12 cellular contexts compared by ENCODE assay signal in the genomic region with DNA sequence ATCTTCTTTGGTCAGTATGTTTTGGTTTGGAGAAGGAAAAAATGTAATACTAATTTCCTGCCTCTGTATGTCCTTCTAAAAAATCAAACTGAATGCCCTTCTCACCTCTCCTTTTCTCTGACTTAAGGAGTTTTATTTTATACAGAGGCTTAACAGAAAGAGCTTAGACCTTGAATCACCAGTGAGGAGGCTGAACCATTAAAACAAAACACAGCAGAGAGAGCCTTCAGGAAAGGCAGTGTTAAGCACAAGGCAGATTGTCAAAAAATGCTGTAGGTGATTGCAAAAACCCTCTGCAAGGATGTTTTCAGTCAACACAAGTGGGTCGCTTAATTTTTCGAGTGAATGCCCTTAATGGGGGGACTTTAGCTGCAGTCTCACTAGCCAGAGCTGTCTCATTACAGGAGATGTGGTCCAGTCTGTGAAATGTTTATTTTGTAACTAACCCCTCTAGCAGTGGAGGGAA.
DNase-seq lines count a peak whose midpoint lies in the region; ATAC-seq and TF ChIP-seq lines count a peak whose summit lies in the region.
"Had no signal": no experiment of that assay in that cellular context is flagged by ENCODE, and none has a peak within 500 bp of the region (broad histone marks: within the 10 kb centered on the region; RNA-seq: fewer than 3 reads in every experiment).

No MANE protein-coding gene starts in this region.

- H3K27ac ChIP-seq in gastrocnemius medialis = no peak overlapping the region

- H3K4me3 ChIP-seq in gastrocnemius medialis = no peak overlapping the region
- H3K4me3 ChIP-seq: stomach had no signal

- DNase-seq in DMS79 treated with DMSO at 0.1 percent for 48 hours (lab: John Stamatoyannopoulos, UW) = peak; percentile 43
- DNase-seq in NCI-H1092 treated with DMSO at 0.1 percent for 48 hours (lab: John Stamatoyannopoulos, UW) = peak; percentile 54
- peak; percentile 79 for DNase-seq in cerebellar cortex (ENCODE audit: low spot score)
- DNase-seq in non-pigmented ciliary epithelial cell (ENCODE audit: low read depth) = peak; percentile 43
- DNase-seq in gastrocnemius medialis = no peak
- DNase-seq: endodermal cell, NCI-H2227 treated with DMSO at 0.1 percent for 48 hours, SHP77 treated with DMSO at 0.1 percent for 48 hours, stomach had no signal

- no peak for TF ChIP-seq POLR2A in gastrocnemius medialis (IDR thresholded peaks at IDR 0.05)

- peaks cover 5 to 6% of the 10 kb centered on the region in 2 donors for H3K4me1 ChIP-seq in gastrocnemius medialis

- no peak for ATAC-seq in HG03025 (IDR thresholded peaks at IDR 0.05; ENCODE audit: low FRiP score, unreplicated experiment)
- ATAC-seq in HG03045 (IDR thresholded peaks at IDR 0.05; ENCODE audit: unreplicated experiment) = no peak
- no peak for ATAC-seq in GM19395 (IDR thresholded peaks at IDR 0.05; ENCODE audit: unreplicated experiment)
- ATAC-seq in gastrocnemius medialis = no peak

- in situ Hi-C loops in gastrocnemius medialis (cut with MboI; ENCODE audit: low sequenced_read_pairs in 4 of 4) = loop anchor here in 1 of 4 donors (25.0 kb wide), 1 partner anchor 582 kb away; no protein-coding TSS in a partner anchor

- no peaks in the 10 kb centered on the region for H3K36me3 ChIP-seq in gastrocnemius medialis
- H3K36me3 ChIP-seq: stomach had no signal

- TF ChIP-seq CTCF in gastrocnemius medialis (IDR thresholded peaks at IDR 0.05 in 4 of 5, conservative IDR thresholded peaks at IDR 0.05 in 1 of 5) = no peak

- H3K9me3 ChIP-seq in gastrocnemius medialis = peaks cover 0 to under 1% (median 0%) of the 10 kb centered on the region in 3 donors
- H3K9me3 ChIP-seq: stomach had no signal

- intact Hi-C loops in gastrocnemius medialis (cut with DNase I; ENCODE audit: low total_unique reads) = no loop called here

- no peaks in the 10 kb centered on the region for H3K27me3 ChIP-seq in gastrocnemius medialis
- H3K27me3 ChIP-seq: stomach had no signal

Comparison
In these comparisons a context has a peak if more than half of its experiments do, and no peak if none do; other contexts are left out.
1. DNase-seq: peak in DMS79 treated with DMSO at 0.1 percent for 48 hours (single experiment), NCI-H1092 treated with DMSO at 0.1 percent for 48 hours (single experiment), cerebellar cortex (single experiment) and non-pigmented ciliary epithelial cell (single experiment); none in gastrocnemius medialis (0 of 2).